Comparison of ENCODE assay signal across 2 cellular contexts in genomic region chr3:32909999-32910398, GRCh38.
TF ChIP-seq lines count a peak whose summit lies in the region.

No MANE protein-coding gene starts in this region.

TF ChIP-seq in HepG2, 621 proteins besides CTCF, POLR2A, EP300 and RAD21 (continues in another document):
- TF ChIP-seq ZEB1 (IDR thresholded peaks at IDR 0.05; ENCODE audit: insufficient replicate concordance, low read depth) = peak; percentile 71
- TF ChIP-seq ZSCAN25 (CRISPR knock-in tag; IDR thresholded peaks at IDR 0.05) = no peak
- TF ChIP-seq PRPF4 (IDR thresholded peaks at IDR 0.05; ENCODE audit: low read depth, low read length, poor library complexity, severe bottlenecking) = no peak
- TF ChIP-seq, protein P1, sequence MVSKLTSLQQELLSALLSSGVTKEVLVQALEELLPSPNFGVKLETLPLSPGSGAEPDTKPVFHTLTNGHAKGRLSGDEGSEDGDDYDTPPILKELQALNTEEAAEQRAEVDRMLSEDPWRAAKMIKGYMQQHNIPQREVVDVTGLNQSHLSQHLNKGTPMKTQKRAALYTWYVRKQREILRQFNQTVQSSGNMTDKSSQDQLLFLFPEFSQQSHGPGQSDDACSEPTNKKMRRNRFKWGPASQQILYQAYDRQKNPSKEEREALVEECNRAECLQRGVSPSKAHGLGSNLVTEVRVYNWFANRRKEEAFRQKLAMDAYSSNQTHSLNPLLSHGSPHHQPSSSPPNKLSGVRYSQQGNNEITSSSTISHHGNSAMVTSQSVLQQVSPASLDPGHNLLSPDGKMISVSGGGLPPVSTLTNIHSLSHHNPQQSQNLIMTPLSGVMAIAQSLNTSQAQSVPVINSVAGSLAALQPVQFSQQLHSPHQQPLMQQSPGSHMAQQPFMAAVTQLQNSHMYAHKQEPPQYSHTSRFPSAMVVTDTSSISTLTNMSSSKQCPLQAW (CRISPR knock-in tag; IDR thresholded peaks at IDR 0.05) = no peak
- TF ChIP-seq CSRNP1 (CRISPR knock-in tag; IDR thresholded peaks at IDR 0.05) = no peak
- TF ChIP-seq TEAD3 (CRISPR knock-in tag; optimal IDR thresholded peaks at IDR 0.05; ENCODE audit: borderline replicate concordance) = peak; percentile 95
- no peak for TF ChIP-seq FOXP4 (CRISPR knock-in tag; IDR thresholded peaks at IDR 0.05)
- TF ChIP-seq KLF12 (CRISPR knock-in tag; IDR thresholded peaks at IDR 0.05; ENCODE audit: borderline replicate concordance) = no peak
- TF ChIP-seq HNF4G (IDR thresholded peaks at IDR 0.05; ENCODE audit: borderline replicate concordance, low read depth, low read length) = 0 out of 2 replicates have a peak, but pooled peaks have one; percentile 20
- no peak for TF ChIP-seq HNF4G (CRISPR knock-in tag; IDR thresholded peaks at IDR 0.05; ENCODE audit: borderline replicate concordance, low read depth)
- no peak for TF ChIP-seq ZNF207 (IDR thresholded peaks at IDR 0.05; ENCODE audit: borderline replicate concordance)
- TF ChIP-seq, protein P2, sequence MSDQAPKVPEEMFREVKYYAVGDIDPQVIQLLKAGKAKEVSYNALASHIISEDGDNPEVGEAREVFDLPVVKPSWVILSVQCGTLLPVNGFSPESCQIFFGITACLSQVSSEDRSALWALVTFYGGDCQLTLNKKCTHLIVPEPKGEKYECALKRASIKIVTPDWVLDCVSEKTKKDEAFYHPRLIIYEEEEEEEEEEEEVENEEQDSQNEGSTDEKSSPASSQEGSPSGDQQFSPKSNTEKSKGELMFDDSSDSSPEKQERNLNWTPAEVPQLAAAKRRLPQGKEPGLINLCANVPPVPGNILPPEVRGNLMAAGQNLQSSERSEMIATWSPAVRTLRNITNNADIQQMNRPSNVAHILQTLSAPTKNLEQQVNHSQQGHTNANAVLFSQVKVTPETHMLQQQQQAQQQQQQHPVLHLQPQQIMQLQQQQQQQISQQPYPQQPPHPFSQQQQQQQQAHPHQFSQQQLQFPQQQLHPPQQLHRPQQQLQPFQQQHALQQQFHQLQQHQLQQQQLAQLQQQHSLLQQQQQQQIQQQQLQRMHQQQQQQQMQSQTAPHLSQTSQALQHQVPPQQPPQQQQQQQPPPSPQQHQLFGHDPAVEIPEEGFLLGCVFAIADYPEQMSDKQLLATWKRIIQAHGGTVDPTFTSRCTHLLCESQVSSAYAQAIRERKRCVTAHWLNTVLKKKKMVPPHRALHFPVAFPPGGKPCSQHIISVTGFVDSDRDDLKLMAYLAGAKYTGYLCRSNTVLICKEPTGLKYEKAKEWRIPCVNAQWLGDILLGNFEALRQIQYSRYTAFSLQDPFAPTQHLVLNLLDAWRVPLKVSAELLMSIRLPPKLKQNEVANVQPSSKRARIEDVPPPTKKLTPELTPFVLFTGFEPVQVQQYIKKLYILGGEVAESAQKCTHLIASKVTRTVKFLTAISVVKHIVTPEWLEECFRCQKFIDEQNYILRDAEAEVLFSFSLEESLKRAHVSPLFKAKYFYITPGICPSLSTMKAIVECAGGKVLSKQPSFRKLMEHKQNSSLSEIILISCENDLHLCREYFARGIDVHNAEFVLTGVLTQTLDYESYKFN (CRISPR knock-in tag; conservative IDR thresholded peaks at IDR 0.05) = 0 out of 2 replicates have a peak, but pooled peaks have one; percentile 18
- no peak for TF ChIP-seq ZFP90 (CRISPR knock-in tag; IDR thresholded peaks at IDR 0.05; ENCODE audit: borderline replicate concordance)
- TF ChIP-seq ADNP (CRISPR knock-in tag; IDR thresholded peaks at IDR 0.05) = no peak
- no peak for TF ChIP-seq TAF15 (IDR thresholded peaks at IDR 0.05; ENCODE audit: low read depth, low read length, poor library complexity, severe bottlenecking)
- TF ChIP-seq ZNF160 (CRISPR knock-in tag; IDR thresholded peaks at IDR 0.05) = no peak
- TF ChIP-seq MIER3 (CRISPR knock-in tag; IDR thresholded peaks at IDR 0.05; ENCODE audit: borderline replicate concordance) = no peak
- no peak for TF ChIP-seq MLLT10 (CRISPR knock-in tag; IDR thresholded peaks at IDR 0.05)
- TF ChIP-seq CC2D1A (CRISPR knock-in tag; IDR thresholded peaks at IDR 0.05) = no peak
- TF ChIP-seq ZFP1 (CRISPR knock-in tag; IDR thresholded peaks at IDR 0.05) = no peak

TF ChIP-seq in K562, 482 proteins besides CTCF, POLR2A, EP300 and RAD21:
- TF ChIP-seq ETS2 (tag; IDR thresholded peaks at IDR 0.05; ENCODE audit: borderline replicate concordance, poor library complexity, severe bottlenecking) = no peak
- no peak for TF ChIP-seq CCAR2 (IDR thresholded peaks at IDR 0.05; ENCODE audit: low read depth, low read length)
